ENCODE assay signal across 9 cellular contexts in the genomic region with DNA sequence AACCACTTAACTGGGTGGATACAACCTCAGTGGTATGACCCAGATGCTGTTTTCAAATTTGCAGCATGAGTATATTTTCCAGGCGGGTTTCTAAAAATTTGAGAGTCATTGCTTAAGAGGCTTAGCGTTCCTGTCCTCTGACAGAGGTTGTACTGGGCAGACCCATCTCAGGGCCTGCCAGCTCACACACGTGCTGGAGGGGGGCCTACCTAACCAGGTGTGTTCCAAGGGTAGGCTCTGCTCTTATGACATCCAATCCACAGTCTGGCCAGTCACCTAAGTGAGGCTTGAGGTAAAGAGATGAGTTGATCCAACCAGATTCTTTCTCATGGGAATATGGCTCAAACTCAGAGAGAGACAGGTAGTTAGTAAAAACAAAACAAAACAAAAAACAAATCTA. TPM values are rescaled to one million over a fixed set of nuclear protein-coding genes. Genes with fewer than 3 reads are reported as not detected.
DNase-seq lines count a peak whose midpoint lies in the region; ATAC-seq and TF ChIP-seq lines count a peak whose summit lies in the region.
"Had no signal": no experiment of that assay in that cellular context is flagged by ENCODE, and none has a peak within 500 bp of the region (broad histone marks: within the 10 kb centered on the region; RNA-seq: fewer than 3 reads in every experiment).

No MANE protein-coding gene starts in this region.

- no peak overlapping the region for H2AFZ ChIP-seq in SU-DHL-6 (ENCODE audit: low read depth, low read length, severe bottlenecking)

- no peak for TF ChIP-seq CTCF in SU-DHL-6 (IDR thresholded peaks at IDR 0.05; ENCODE audit: insufficient read depth, low read length, poor library complexity, severe bottlenecking)
- TF ChIP-seq CTCF in fibroblast of the aortic adventitia (IDR thresholded peaks at IDR 0.05; ENCODE audit: insufficient read depth, low read length) = no peak

- H4K20me1 ChIP-seq in SU-DHL-6 (ENCODE audit: low read depth, low read length) = no peaks in the 10 kb centered on the region

- H3K27ac Mint-ChIP-seq in T-helper 1 cell treated with Interleukin-12 subunit alpha and Interleukin-12 subunit beta and Interleukin-4 antibody, amounts not matched to agents 30 μg/mL and 1 μg/mL, for 36 hours = peak overlapping the region; percentile 95
- H3K27ac Mint-ChIP-seq in stimulated activated effector memory CD8-positive, alpha-beta T cell treated with anti-CD3 and anti-CD28 coated beads, Interleukin-12 subunit alpha, Interleukin-12 subunit beta, amount 100 ng/mL, for 72 hours = peak overlapping the region; percentile 100

- H3K9ac ChIP-seq in SU-DHL-6 (ENCODE audit: low read length) = peak overlapping the region; percentile 73

- peaks cover 5% of the 10 kb centered on the region for H3F3A ChIP-seq in SU-DHL-6 (ENCODE audit: insufficient read depth)

- H3K9me3 Mint-ChIP-seq in T-helper 1 cell treated with Interleukin-12 subunit alpha and Interleukin-12 subunit beta and Interleukin-4 antibody, amounts not matched to agents 30 μg/mL and 1 μg/mL, for 36 hours = no peaks in the 10 kb centered on the region
- no peaks in the 10 kb centered on the region for H3K9me3 Mint-ChIP-seq in stimulated activated effector memory CD8-positive, alpha-beta T cell treated with anti-CD3 and anti-CD28 coated beads, Interleukin-12 subunit alpha, Interleukin-12 subunit beta, amount 100 ng/mL, for 72 hours

- H3K36me3 Mint-ChIP-seq in T-helper 1 cell treated with Interleukin-12 subunit alpha and Interleukin-12 subunit beta and Interleukin-4 antibody, amounts not matched to agents 30 μg/mL and 1 μg/mL, for 36 hours (ENCODE audit: low read depth) = peaks cover 8% of the 10 kb centered on the region
- peaks cover 30% of the 10 kb centered on the region for H3K36me3 Mint-ChIP-seq in stimulated activated effector memory CD8-positive, alpha-beta T cell treated with anti-CD3 and anti-CD28 coated beads, Interleukin-12 subunit alpha, Interleukin-12 subunit beta, amount 100 ng/mL, for 72 hours

- peaks cover 28% of the 10 kb centered on the region for H3K4me1 Mint-ChIP-seq in T-helper 1 cell treated with Interleukin-12 subunit alpha and Interleukin-12 subunit beta and Interleukin-4 antibody, amounts not matched to agents 30 μg/mL and 1 μg/mL, for 36 hours (ENCODE audit: low read depth)
- H3K4me1 Mint-ChIP-seq in stimulated activated effector memory CD8-positive, alpha-beta T cell treated with anti-CD3 and anti-CD28 coated beads, Interleukin-12 subunit alpha, Interleukin-12 subunit beta, amount 100 ng/mL, for 72 hours = peaks cover 24% of the 10 kb centered on the region

- DNase-seq in T-helper 1 cell (no peak), fibroblast of the aortic adventitia (ENCODE audit: low read depth) (no peak), SKM-1 treated with dmso at 0.1 percent for 144 hours (lab: John Stamatoyannopoulos, UW; ENCODE audit: unreplicated experiment) (no peak), NCI-H187 treated with DMSO at 0.1 percent for 48 hours (lab: John Stamatoyannopoulos, UW) (no peak), kidney glomerular epithelial cell (lab: John Stamatoyannopoulos, UW) (no peak)
- DNase-seq in stimulated activated effector memory CD8-positive, alpha-beta T cell treated with anti-CD3 and anti-CD28 coated beads, Interleukin-12 subunit alpha, Interleukin-12 subunit beta, amount 100 ng/mL, for 72 hours (ENCODE audit: low spot score in 2 of 2) = no peak
- DNase-seq: stimulated activated CD4-positive, alpha-beta T cell treated with anti-CD3 and anti-CD28 coated beads, Interleukin-2, amount 100 ng/mL, for 24 hours had no signal

- H3K4me3 ChIP-seq in SU-DHL-6 (ENCODE audit: insufficient read depth, low read length, poor library complexity, severe bottlenecking) = peak overlapping the region; percentile 83
- H3K4me3 ChIP-seq in fibroblast of the aortic adventitia (ENCODE audit: low read depth, low read length) = peak overlapping the region; percentile 93

- peaks cover 9% of the 10 kb centered on the region; the same call in 1 of the 2 replicates for H3K36me3 ChIP-seq in SU-DHL-6 (ENCODE audit: low read length)

- H3K9me3 ChIP-seq in SU-DHL-6 (ENCODE audit: insufficient read depth, low read length) = no peaks in the 10 kb centered on the region

- H3K27me3 Mint-ChIP-seq in T-helper 1 cell treated with Interleukin-12 subunit alpha and Interleukin-12 subunit beta and Interleukin-4 antibody, amounts not matched to agents 30 μg/mL and 1 μg/mL, for 36 hours (ENCODE audit: low read depth) = no peaks in the 10 kb centered on the region

- no peak overlapping the region for H3K27ac ChIP-seq in SU-DHL-6 (ENCODE audit: low read depth, low read length)

- no peaks in the 10 kb centered on the region for H3K9me2 ChIP-seq in SU-DHL-6 (replicated peaks; ENCODE audit: insufficient read depth, low read length)

- peaks cover 67% of the 10 kb centered on the region for H3K79me2 ChIP-seq in SU-DHL-6 (ENCODE audit: insufficient read depth, low read length)

- no peaks in the 10 kb centered on the region for H3K27me3 ChIP-seq in SU-DHL-6 (ENCODE audit: low read length)

- peak overlapping the region; percentile 96 for H3K4me3 Mint-ChIP-seq in T-helper 1 cell treated with Interleukin-12 subunit alpha and Interleukin-12 subunit beta and Interleukin-4 antibody, amounts not matched to agents 30 μg/mL and 1 μg/mL, for 36 hours
- peak overlapping the region; percentile 96 for H3K4me3 Mint-ChIP-seq in stimulated activated effector memory CD8-positive, alpha-beta T cell treated with anti-CD3 and anti-CD28 coated beads, Interleukin-12 subunit alpha, Interleukin-12 subunit beta, amount 100 ng/mL, for 72 hours

- H3K4me2 ChIP-seq in SU-DHL-6 (ENCODE audit: low read depth, low read length, poor library complexity, severe bottlenecking) = peak overlapping the region; percentile 71

- ATAC-seq in stimulated activated effector memory CD8-positive, alpha-beta T cell treated with anti-CD3 and anti-CD28 coated beads, Interleukin-12 subunit alpha, Interleukin-12 subunit beta, amount 100 ng/mL, for 72 hours = no peak

RNA-seq across cellular contexts. Expression of a gene that starts 1.3 kb away (rescaled TPM):
- 20.9 and 21.2 TPM in 2 replicates for total RNA-seq in fibroblast of the aortic adventitia (ENCODE audit: low replicate concordance)

RNA-seq across cellular contexts. Expression of a gene that starts 1.9 kb away (rescaled TPM):
- 7.6 and 25.5 TPM in 2 replicates for total RNA-seq in fibroblast of the aortic adventitia (ENCODE audit: low replicate concordance)
